Comparison of ENCODE assay signal across 22 cellular contexts in genomic region chr18:69261436-69261835, GRCh38.
A peak's percentile ranks its signal among the peaks of the same experiment; 100 is the strongest.
DNase-seq lines count a peak whose midpoint lies in the region; ATAC-seq, FAIRE-seq and TF ChIP-seq lines count a peak whose summit lies in the region.
"Had no signal": no experiment of that assay in that cellular context is flagged by ENCODE, and none has a peak within 500 bp of the region (broad histone marks: within the 10 kb centered on the region; RNA-seq: fewer than 3 reads in every experiment).

No MANE protein-coding gene starts in this region.

- no peak for TF ChIP-seq CTCF in MM.1S (IDR thresholded peaks at IDR 0.05; ENCODE audit: low read length)
- TF ChIP-seq CTCF in astrocyte (IDR thresholded peaks at IDR 0.05; ENCODE audit: insufficient read depth, low read depth, low read length) = no peak
- TF ChIP-seq CTCF in neural progenitor cell (IDR thresholded peaks at IDR 0.05) = no peak

- H3K27ac Mint-ChIP-seq in astrocyte (ENCODE audit: unreplicated experiment) (no peak overlapping the region), neural progenitor cell (peak overlapping the region; percentile 4)
- H3K27ac Mint-ChIP-seq in activated T-helper 1 cell treated with anti-CD3 and anti-CD28 coated beads, Interleukin-12 subunit alpha, Interleukin-12 subunit beta, Interleukin-2, Interleukin-4 antibody, amounts not matched to agents 30 ng/mL and 10 ng/mL and 1 ng/mL, durations not matched to agents 14 hours and 24 hours and 36 hours = no peak overlapping the region
- H3K27ac Mint-ChIP-seq: B cell, CD14-positive monocyte, IgD-negative memory B cell, T-helper 17 cell had no signal

- H4K20me1 ChIP-seq in MM.1S (ENCODE audit: insufficient read depth, low read length) = no peaks in the 10 kb centered on the region
- H4K20me1 ChIP-seq in astrocyte (ENCODE audit: insufficient read depth, low read length) = no peaks in the 10 kb centered on the region
- H4K20me1 ChIP-seq in neural progenitor cell (ENCODE audit: low read depth) = no peaks in the 10 kb centered on the region

- DNase-seq in HT1080 (ENCODE audit: low read depth) (peak; percentile 40), MM.1S (peak; percentile 39), astrocyte (ENCODE audit: low read depth) (peak; percentile 22), neural progenitor cell (ENCODE audit: low spot score) (peak; percentile 13), DMS153 (lab: John Stamatoyannopoulos, UW) (no peak)
- no peak for DNase-seq in activated T-helper 1 cell treated with anti-CD3 and anti-CD28 coated beads, Interleukin-12 subunit alpha, Interleukin-12 subunit beta, Interleukin-2, Interleukin-4 antibody, amounts not matched to agents 30 ng/mL and 10 ng/mL and 1 ng/mL, durations not matched to agents 14 hours and 24 hours and 36 hours (ENCODE audit: low spot score)
- DNase-seq: EL, H7, Karpas-422, NCI-H1048, NCI-H1417 treated with DMSO at 0.1 percent for 48 hours, NCI-H187, NCI-H69, T-helper 17 cell had no signal

- no peaks in the 10 kb centered on the region for H3K36me3 ChIP-seq in MM.1S (replicated peaks; ENCODE audit: insufficient read depth, low read length)
- no peaks in the 10 kb centered on the region for H3K36me3 ChIP-seq in astrocyte (ENCODE audit: insufficient read depth, low read length)
- H3K36me3 ChIP-seq in neural progenitor cell = no peaks in the 10 kb centered on the region
- H3K36me3 ChIP-seq: SJSA1 had no signal

- H3K9ac ChIP-seq in MM.1S (ENCODE audit: low read length) (no peak overlapping the region), astrocyte (ENCODE audit: low read length) (no peak overlapping the region), neural progenitor cell (no peak overlapping the region)

- H3K27ac ChIP-seq in MM.1S (ENCODE audit: low read length) = no peak overlapping the region
- no peak overlapping the region for H3K27ac ChIP-seq in astrocyte (ENCODE audit: low read depth, low read length)
- H3K27ac ChIP-seq in neural progenitor cell = no peak overlapping the region
- H3K27ac ChIP-seq: A549, SJSA1 had no signal

- H2AFZ ChIP-seq in MM.1S (ENCODE audit: low read length) = no peak overlapping the region
- no peak overlapping the region for H2AFZ ChIP-seq in astrocyte (ENCODE audit: low read depth, low read length)
- no peak overlapping the region for H2AFZ ChIP-seq in neural progenitor cell (replicated peaks)

- no peak for ATAC-seq in GM18502 (IDR thresholded peaks at IDR 0.05; ENCODE audit: poor library complexity, unreplicated experiment)
- ATAC-seq: A549, Right ventricle myocardium inferior, T-helper 17 cell had no signal

- no peaks in the 10 kb centered on the region for H3K79me2 ChIP-seq in MM.1S (ENCODE audit: low read length)
- H3K79me2 ChIP-seq in astrocyte (ENCODE audit: insufficient read depth, low read length) = no peaks in the 10 kb centered on the region
- no peaks in the 10 kb centered on the region for H3K79me2 ChIP-seq in neural progenitor cell (ENCODE audit: low read depth)

- FAIRE-seq in astrocyte (lab: Jason Lieb, UNC) = no peak
- FAIRE-seq: A549, RCC 7860 had no signal

- H3K4me1 ChIP-seq in MM.1S (ENCODE audit: low read length) (no peaks in the 10 kb centered on the region), astrocyte (ENCODE audit: insufficient read depth, low read length) (no peaks in the 10 kb centered on the region), neural progenitor cell (no peaks in the 10 kb centered on the region)
- H3K4me1 ChIP-seq: A549, SJSA1 had no signal

- no peak overlapping the region for H3K4me2 ChIP-seq in MM.1S (ENCODE audit: low read depth, low read length)
- no peak overlapping the region for H3K4me2 ChIP-seq in astrocyte (ENCODE audit: low read length)
- H3K4me2 ChIP-seq in neural progenitor cell = no peak overlapping the region
- H3K4me2 ChIP-seq: A549 had no signal

- no peaks in the 10 kb centered on the region for H3K36me3 Mint-ChIP-seq in astrocyte (ENCODE audit: low read depth, unreplicated experiment)
- peaks cover 4% of the 10 kb centered on the region for H3K36me3 Mint-ChIP-seq in neural progenitor cell
- no peaks in the 10 kb centered on the region for H3K36me3 Mint-ChIP-seq in activated T-helper 1 cell treated with anti-CD3 and anti-CD28 coated beads, Interleukin-12 subunit alpha, Interleukin-12 subunit beta, Interleukin-2, Interleukin-4 antibody, amounts not matched to agents 30 ng/mL and 10 ng/mL and 1 ng/mL, durations not matched to agents 14 hours and 24 hours and 36 hours (ENCODE audit: low read depth)
- H3K36me3 Mint-ChIP-seq: CD14-positive monocyte, IgD-negative memory B cell had no signal

- H3K4me3 Mint-ChIP-seq in astrocyte (ENCODE audit: unreplicated experiment) (no peak overlapping the region), neural progenitor cell (no peak overlapping the region)
- H3K4me3 Mint-ChIP-seq in activated T-helper 1 cell treated with anti-CD3 and anti-CD28 coated beads, Interleukin-12 subunit alpha, Interleukin-12 subunit beta, Interleukin-2, Interleukin-4 antibody, amounts not matched to agents 30 ng/mL and 10 ng/mL and 1 ng/mL, durations not matched to agents 14 hours and 24 hours and 36 hours = no peak overlapping the region
- H3K4me3 Mint-ChIP-seq: B cell, CD14-positive monocyte, IgD-negative memory B cell, T-helper 17 cell had no signal

- H3K9me3 Mint-ChIP-seq in astrocyte (ENCODE audit: unreplicated experiment) (no peaks in the 10 kb centered on the region), neural progenitor cell (no peaks in the 10 kb centered on the region)
- no peaks in the 10 kb centered on the region for H3K9me3 Mint-ChIP-seq in activated T-helper 1 cell treated with anti-CD3 and anti-CD28 coated beads, Interleukin-12 subunit alpha, Interleukin-12 subunit beta, Interleukin-2, Interleukin-4 antibody, amounts not matched to agents 30 ng/mL and 10 ng/mL and 1 ng/mL, durations not matched to agents 14 hours and 24 hours and 36 hours

- H3K27me3 Mint-ChIP-seq in astrocyte (ENCODE audit: low read depth, unreplicated experiment) = no peaks in the 10 kb centered on the region
- H3K27me3 Mint-ChIP-seq in neural progenitor cell (ENCODE audit: insufficient read depth, low read depth) = peaks cover 3% of the 10 kb centered on the region
- no peaks in the 10 kb centered on the region for H3K27me3 Mint-ChIP-seq in activated T-helper 1 cell treated with anti-CD3 and anti-CD28 coated beads, Interleukin-12 subunit alpha, Interleukin-12 subunit beta, Interleukin-2, Interleukin-4 antibody, amounts not matched to agents 30 ng/mL and 10 ng/mL and 1 ng/mL, durations not matched to agents 14 hours and 24 hours and 36 hours (ENCODE audit: insufficient read depth)
- H3K27me3 Mint-ChIP-seq: B cell, IgD-negative memory B cell, T-helper 17 cell had no signal

- no peaks in the 10 kb centered on the region for H3K9me2 ChIP-seq in MM.1S (replicated peaks; ENCODE audit: insufficient read depth, low read length)

- no peaks in the 10 kb centered on the region for H3K9me3 ChIP-seq in MM.1S (replicated peaks; ENCODE audit: insufficient read depth, low read length)
- no peaks in the 10 kb centered on the region for H3K9me3 ChIP-seq in astrocyte (ENCODE audit: insufficient read depth, low read depth, low read length)
- no peaks in the 10 kb centered on the region for H3K9me3 ChIP-seq in neural progenitor cell (ENCODE audit: low read depth)
- H3K9me3 ChIP-seq: A549, SJSA1 had no signal

- H3K27me3 ChIP-seq in MM.1S (replicated peaks; ENCODE audit: insufficient read depth, low read length) (no peaks in the 10 kb centered on the region), astrocyte (ENCODE audit: insufficient read depth, low read length) (no peaks in the 10 kb centered on the region), neural progenitor cell (no peaks in the 10 kb centered on the region)
- H3K27me3 ChIP-seq: SJSA1 had no signal

- intact Hi-C loops in activated T-helper 1 cell treated with anti-CD3 and anti-CD28 coated beads, Interleukin-12 subunit alpha, Interleukin-12 subunit beta, Interleukin-2, Interleukin-4 antibody, amounts not matched to agents 30 ng/mL and 10 ng/mL and 1 ng/mL, durations not matched to agents 14 hours and 24 hours and 36 hours (cut with micrococcal nuclease) = no loop called here

- no peak overlapping the region for H3K4me3 ChIP-seq in MM.1S (ENCODE audit: low read length)
- no peak overlapping the region for H3K4me3 ChIP-seq in astrocyte (ENCODE audit: insufficient read depth, low read depth, low read length)
- H3K4me3 ChIP-seq in neural progenitor cell = no peak overlapping the region
- H3K4me3 ChIP-seq: A549, SJSA1 had no signal

- H3K4me1 Mint-ChIP-seq in astrocyte (ENCODE audit: low read depth, unreplicated experiment) (no peaks in the 10 kb centered on the region), neural progenitor cell (peaks cover 12% of the 10 kb centered on the region)
- H3K4me1 Mint-ChIP-seq in activated T-helper 1 cell treated with anti-CD3 and anti-CD28 coated beads, Interleukin-12 subunit alpha, Interleukin-12 subunit beta, Interleukin-2, Interleukin-4 antibody, amounts not matched to agents 30 ng/mL and 10 ng/mL and 1 ng/mL, durations not matched to agents 14 hours and 24 hours and 36 hours (ENCODE audit: low read depth) = no peaks in the 10 kb centered on the region
- H3K4me1 Mint-ChIP-seq: B cell, CD14-positive monocyte, IgD-negative memory B cell, T-helper 17 cell had no signal

- H3F3A ChIP-seq in MM.1S (ENCODE audit: insufficient read depth, low read length) = no peaks in the 10 kb centered on the region
- H3F3A ChIP-seq in neural progenitor cell (ENCODE audit: low read depth) = no peaks in the 10 kb centered on the region

Comparison
In these comparisons a context has a peak if more than half of its experiments do, and no peak if none do; other contexts are left out.
1. DNase-seq: peak in HT1080 (single experiment), MM.1S (single experiment), astrocyte (single experiment) and neural progenitor cell (single experiment); none in DMS153 (single experiment) and activated T-helper 1 cell treated with anti-CD3 and anti-CD28 coated beads, Interleukin-12 subunit alpha, Interleukin-12 subunit beta, Interleukin-2, Interleukin-4 antibody, amounts not matched to agents 30 ng/mL and 10 ng/mL and 1 ng/mL, durations not matched to agents 14 hours and 24 hours and 36 hours (single experiment).